In the genomic region with DNA sequence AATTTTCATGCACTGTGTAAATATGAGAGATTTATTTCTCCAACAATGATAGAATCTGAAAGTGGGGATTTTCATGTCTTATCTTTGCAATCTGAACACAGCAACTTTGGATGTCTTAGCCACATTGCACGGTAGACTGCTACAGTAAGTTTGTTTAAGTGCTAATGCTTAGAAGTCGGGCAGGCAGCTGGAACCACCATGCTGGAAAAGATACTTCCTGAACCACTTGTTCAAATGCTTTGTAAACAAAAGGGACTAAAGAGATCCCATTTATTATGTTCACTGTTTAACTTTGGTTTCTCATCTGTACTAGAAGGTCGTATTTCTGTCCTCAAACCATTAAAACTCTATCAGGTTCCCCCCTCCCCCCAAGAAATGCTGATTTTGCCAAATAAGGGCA, we compare ENCODE assay signal across 9 cellular contexts.
A peak's percentile ranks its signal among the peaks of the same experiment; 100 is the strongest.
DNase-seq lines count a peak whose midpoint lies in the region; ATAC-seq, FAIRE-seq and TF ChIP-seq lines count a peak whose summit lies in the region.
"Had no signal": no experiment of that assay in that cellular context is flagged by ENCODE, and none has a peak within 500 bp of the region (broad histone marks: within the 10 kb centered on the region; RNA-seq: fewer than 3 reads in every experiment).

No MANE protein-coding gene starts in this region.

- H3K27ac ChIP-seq in A549 (peak overlapping the region in 1 of 2 experiments; percentile 23; a peak in 1 of 6 replicates), small intestine (ENCODE audit: low read depth in 1 of 2, low read length in 1 of 2) (no peak overlapping the region)
- H3K27ac ChIP-seq: pancreas had no signal

- POLR2A ChIA-PET in A549 (lab: Yijun Ruan, JAX) = no interaction called here

- H3K9me3 ChIP-seq in A549 (no peaks in the 10 kb centered on the region), small intestine (ENCODE audit: control insufficient read depth, low read depth) (no peaks in the 10 kb centered on the region)
- H3K9me3 ChIP-seq: pancreas had no signal

- ATAC-seq in A549 = no peak
- no peak for ATAC-seq in HG02885 (IDR thresholded peaks at IDR 0.05; ENCODE audit: poor library complexity, unreplicated experiment)
- no peak for ATAC-seq in GM19324 (IDR thresholded peaks at IDR 0.05; ENCODE audit: low FRiP score, unreplicated experiment)

- CTCF ChIA-PET in A549 (lab: Yijun Ruan, JAX) = interaction anchor here (2.3 kb wide), 1 partner anchor 241 kb away, joined by 7 read pairs; no protein-coding TSS in a partner anchor

- TF ChIP-seq RAD21 in A549 (conservative IDR thresholded peaks at IDR 0.05 in 1 of 2, IDR thresholded peaks at IDR 0.05 in 1 of 2) = no peak

- H3K4me1 ChIP-seq in A549 = peaks cover 56% of the 10 kb centered on the region
- H3K4me1 ChIP-seq in small intestine (ENCODE audit: control insufficient read depth in 2 of 2, insufficient read depth in 1 of 2, low read depth in 1 of 2, low read length in 1 of 2) = peaks cover 0 to 3% of the 10 kb centered on the region in 2 donors
- H3K4me1 ChIP-seq: pancreas had no signal

- no peaks in the 10 kb centered on the region for H3K36me3 ChIP-seq in small intestine (ENCODE audit: control insufficient read depth in 2 of 2, insufficient read depth in 2 of 2, low read length in 2 of 2)
- H3K36me3 ChIP-seq: pancreas had no signal

- FAIRE-seq in A549 (lab: Jason Lieb, UNC) (peak; percentile 79), GM12891 (lab: Jason Lieb, UNC) (peak; percentile 45), small intestine (lab: Jason Lieb, UNC) (no peak)
- FAIRE-seq: pancreas had no signal

- TF ChIP-seq POLR2A in A549 (IDR thresholded peaks at IDR 0.05; ENCODE audit: low read length) (no peak), GM12891 (IDR thresholded peaks at IDR 0.05; ENCODE audit: low read depth, low read length) (no peak)

- H3K27me3 ChIP-seq in small intestine (ENCODE audit: control insufficient read depth in 2 of 2, insufficient read depth in 2 of 2, low read length in 2 of 2) = no peaks in the 10 kb centered on the region

- 25% methylated on average over 3 of the region's 3 CpGs for WGBS in A549 (ENCODE audit: missing lambda C conversion rate)
- 14 to 40% (median 36%) methylated on average over 3 of the region's 3 CpGs for WGBS in small intestine, 3 donors

- no peak for TF ChIP-seq EP300 in A549 (IDR thresholded peaks at IDR 0.05)

- TF ChIP-seq CTCF in A549 (IDR thresholded peaks at IDR 0.05) = no peak

- H3K4me2 ChIP-seq in A549 = peak overlapping the region; percentile 9; the same call in 2 of the 3 replicates

- DNase-seq in A549 (ENCODE audit: low read depth in 1 of 2, low spot score in 1 of 2) (no peak), GM12891 (ENCODE audit: insufficient read length, low spot score) (no peak), NCI-H345 (lab: John Stamatoyannopoulos, UW) (peak; percentile 77), astrocyte of the hippocampus (ENCODE audit: low read depth, low spot score) (peak; percentile 25), globus pallidus (ENCODE audit: low spot score) (no peak), small intestine (no peak)
- DNase-seq: pancreas had no signal

- no peak overlapping the region for H3K4me3 ChIP-seq in A549
- H3K4me3 ChIP-seq in small intestine (ENCODE audit: low read depth in 1 of 2, low read length in 2 of 2) = no peak overlapping the region
- H3K4me3 ChIP-seq: pancreas had no signal

TF ChIP-seq in A549, 52 proteins besides CTCF, POLR2A, EP300 and RAD21:
- TF ChIP-seq GATA3 (IDR thresholded peaks at IDR 0.05; ENCODE audit: borderline replicate concordance) = 0 out of 2 replicates have a peak, but pooled peaks have one; percentile 12
- TF ChIP-seq, protein P1, sequence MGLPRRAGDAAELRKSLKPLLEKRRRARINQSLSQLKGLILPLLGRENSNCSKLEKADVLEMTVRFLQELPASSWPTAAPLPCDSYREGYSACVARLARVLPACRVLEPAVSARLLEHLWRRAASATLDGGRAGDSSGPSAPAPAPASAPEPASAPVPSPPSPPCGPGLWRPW (IDR thresholded peaks at IDR 0.05) = no peak

TF ChIP-seq in GM12891, 5 proteins besides CTCF, POLR2A, EP300 and RAD21:
- peak; percentile 53 for TF ChIP-seq PAX5 (IDR thresholded peaks at IDR 0.05; ENCODE audit: insufficient read depth, low read length, severe bottlenecking)
- TF ChIP-seq TAF1 (IDR thresholded peaks at IDR 0.05; ENCODE audit: low read depth, low read length) = no peak

Comparison
In these comparisons a context has a peak if more than half of its experiments do, and no peak if none do; other contexts are left out.
1. DNase-seq: peak in NCI-H345 (single experiment) and astrocyte of the hippocampus (single experiment); none in A549 (0 of 2), GM12891 (single experiment), globus pallidus (single experiment) and small intestine (single experiment).